Comparison of ENCODE assay signal across 8 cellular contexts in the genomic region with DNA sequence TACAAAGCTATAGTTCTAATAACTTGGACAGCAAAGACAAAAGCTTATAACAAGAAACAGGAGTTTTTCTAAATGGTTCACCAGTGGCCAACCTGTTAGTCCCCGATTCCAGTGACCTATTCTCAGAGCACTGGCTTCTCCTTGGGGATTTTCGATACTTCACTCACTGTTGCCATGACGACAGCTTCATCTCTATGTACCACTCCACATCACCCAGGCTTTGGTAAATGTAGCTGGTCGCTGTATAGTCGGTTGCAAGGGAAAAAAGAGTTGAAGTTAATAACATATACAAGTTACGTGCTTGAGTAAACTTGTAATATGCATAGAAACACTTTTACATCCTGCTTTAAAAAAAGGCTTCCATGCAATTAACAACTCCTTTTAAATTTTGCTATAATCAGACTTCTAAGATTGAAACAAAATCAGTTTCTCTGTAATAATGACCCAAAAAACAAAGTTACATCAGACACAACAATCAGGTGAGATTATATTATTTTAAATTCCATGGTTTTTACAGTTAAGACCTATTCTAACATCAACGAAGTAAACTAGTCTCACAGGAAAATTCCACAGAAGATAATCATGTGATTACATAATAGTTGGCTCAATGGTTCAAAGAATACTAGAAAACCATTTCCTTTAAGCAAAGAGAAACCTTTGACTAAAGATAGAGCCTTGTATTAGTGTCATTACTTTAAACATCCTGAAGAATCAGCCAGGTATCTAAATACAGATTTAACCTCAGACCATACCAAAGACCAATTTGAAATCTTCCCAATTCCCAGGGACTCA. TPM values are rescaled to one million over a fixed set of nuclear protein-coding genes. Genes with fewer than 3 reads are reported as not detected.
DNase-seq lines count a peak whose midpoint lies in the region; ATAC-seq and TF ChIP-seq lines count a peak whose summit lies in the region.

No MANE protein-coding gene starts in this region.

- peaks cover 84% of the 10 kb centered on the region for H3K79me2 ChIP-seq in SU-DHL-6 (ENCODE audit: insufficient read depth, low read length)

- peaks cover 63% of the 10 kb centered on the region for H3K4me1 Mint-ChIP-seq in activated CD8-positive, alpha-beta memory T cell treated with anti-CD3 and anti-CD28 coated beads, Interleukin-2, amount 10 ng/mL, durations not matched to agents 7 days and 5 days
- H3K4me1 Mint-ChIP-seq in stimulated activated naive CD8-positive, alpha-beta T cell treated with anti-CD3 and anti-CD28 coated beads, Interleukin-15, amount 100 ng/mL, for 72 hours, result peaks cover 67% of the 10 kb centered on the region

- H3K4me3 Mint-ChIP-seq in activated CD8-positive, alpha-beta memory T cell treated with anti-CD3 and anti-CD28 coated beads, Interleukin-2, amount 10 ng/mL, durations not matched to agents 7 days and 5 days, result peak overlapping the region; percentile 94
- peak overlapping the region; percentile 87 to 96 for H3K4me3 Mint-ChIP-seq in stimulated activated naive CD8-positive, alpha-beta T cell treated with anti-CD3 and anti-CD28 coated beads, Interleukin-15, amount 100 ng/mL, for 72 hours

- DNase-seq in activated CD8-positive, alpha-beta memory T cell treated with anti-CD3 and anti-CD28 coated beads, Interleukin-2, amount 10 ng/mL, durations not matched to agents 7 days and 5 days, result peak; percentile 40
- no peak for DNase-seq in activated CD8-positive, alpha-beta memory T cell treated with anti-CD3 and anti-CD28 coated beads, Interleukin-2, amount 50 U/mL, for 48 hours
- peak; percentile 51 for DNase-seq in fibroblast of the aortic adventitia (ENCODE audit: low read depth)
- no peak for DNase-seq in stimulated activated naive CD8-positive, alpha-beta T cell treated with anti-CD3 and anti-CD28 coated beads, Interleukin-15, amount 100 ng/mL, for 72 hours
- no peak for DNase-seq in OCI-M2 (lab: John Stamatoyannopoulos, UW; ENCODE audit: unreplicated experiment)

- H2AFZ ChIP-seq in SU-DHL-6 (ENCODE audit: low read depth, low read length, severe bottlenecking), result no peak overlapping the region

- H3K27me3 Mint-ChIP-seq in activated CD8-positive, alpha-beta memory T cell treated with anti-CD3 and anti-CD28 coated beads, Interleukin-2, amount 10 ng/mL, durations not matched to agents 7 days and 5 days, result no peaks in the 10 kb centered on the region
- H3K27me3 Mint-ChIP-seq in stimulated activated naive CD8-positive, alpha-beta T cell treated with anti-CD3 and anti-CD28 coated beads, Interleukin-15, amount 100 ng/mL, for 72 hours, result no peaks in the 10 kb centered on the region

- 0 out of 2 replicates have a peak overlapping the region, but pooled peaks have one; percentile 94 for H3K9ac ChIP-seq in SU-DHL-6 (ENCODE audit: low read length)

- ATAC-seq in activated CD8-positive, alpha-beta memory T cell treated with anti-CD3 and anti-CD28 coated beads, Interleukin-2, amount 10 ng/mL, durations not matched to agents 7 days and 5 days, result no peak
- no peak for ATAC-seq in stimulated activated naive CD8-positive, alpha-beta T cell treated with anti-CD3 and anti-CD28 coated beads, Interleukin-15, amount 100 ng/mL, for 72 hours
- ATAC-seq in HG02571 (IDR thresholded peaks at IDR 0.05; ENCODE audit: unreplicated experiment), result no peak
- no peak for ATAC-seq in GM21447 (IDR thresholded peaks at IDR 0.05; ENCODE audit: unreplicated experiment)

- CTCF ChIA-PET in activated CD8-positive, alpha-beta memory T cell treated with anti-CD3 and anti-CD28 coated beads, Interleukin-2, amount 10 ng/mL, durations not matched to agents 7 days and 5 days (lab: Charles Lee), result interaction anchor here (0.9 to 3.1 kb wide), 5 partner anchors 9 to 82 kb away, joined by 3 to 23 read pairs (median 4); no protein-coding TSS in a partner anchor

- no peaks in the 10 kb centered on the region for H3K27me3 ChIP-seq in SU-DHL-6 (ENCODE audit: low read length)

- TF ChIP-seq CTCF in SU-DHL-6 (IDR thresholded peaks at IDR 0.05; ENCODE audit: insufficient read depth, low read length, poor library complexity, severe bottlenecking) (no peak), fibroblast of the aortic adventitia (IDR thresholded peaks at IDR 0.05; ENCODE audit: insufficient read depth, low read length) (no peak)

- H4K20me1 ChIP-seq in SU-DHL-6 (ENCODE audit: low read depth, low read length), result peaks cover 69% of the 10 kb centered on the region

- peaks cover 72% of the 10 kb centered on the region for H3K36me3 ChIP-seq in SU-DHL-6 (ENCODE audit: low read length)

- H3K9me3 ChIP-seq in SU-DHL-6 (ENCODE audit: insufficient read depth, low read length), result no peaks in the 10 kb centered on the region

- peaks cover 47% of the 10 kb centered on the region for H3F3A ChIP-seq in SU-DHL-6 (ENCODE audit: insufficient read depth)

- H3K9me3 Mint-ChIP-seq in activated CD8-positive, alpha-beta memory T cell treated with anti-CD3 and anti-CD28 coated beads, Interleukin-2, amount 10 ng/mL, durations not matched to agents 7 days and 5 days (ENCODE audit: low read depth), result no peaks in the 10 kb centered on the region
- no peaks in the 10 kb centered on the region for H3K9me3 Mint-ChIP-seq in stimulated activated naive CD8-positive, alpha-beta T cell treated with anti-CD3 and anti-CD28 coated beads, Interleukin-15, amount 100 ng/mL, for 72 hours

- H3K27ac Mint-ChIP-seq in activated CD8-positive, alpha-beta memory T cell treated with anti-CD3 and anti-CD28 coated beads, Interleukin-2, amount 10 ng/mL, durations not matched to agents 7 days and 5 days, result peak overlapping the region; percentile 25
- H3K27ac Mint-ChIP-seq in stimulated activated naive CD8-positive, alpha-beta T cell treated with anti-CD3 and anti-CD28 coated beads, Interleukin-15, amount 100 ng/mL, for 72 hours, result peak overlapping the region; percentile 99

- H3K4me3 ChIP-seq in SU-DHL-6 (ENCODE audit: insufficient read depth, low read length, poor library complexity, severe bottlenecking) (peak overlapping the region; percentile 76), fibroblast of the aortic adventitia (ENCODE audit: low read depth, low read length) (peak overlapping the region; percentile 88)

- H3K27ac ChIP-seq in SU-DHL-6 (ENCODE audit: low read depth, low read length), result no peak overlapping the region

- H3K9me2 ChIP-seq in SU-DHL-6 (replicated peaks; ENCODE audit: insufficient read depth, low read length), result no peaks in the 10 kb centered on the region

- H3K4me2 ChIP-seq in SU-DHL-6 (ENCODE audit: low read depth, low read length, poor library complexity, severe bottlenecking), result peak overlapping the region; percentile 85

- peaks cover 66% of the 10 kb centered on the region for H3K36me3 Mint-ChIP-seq in activated CD8-positive, alpha-beta memory T cell treated with anti-CD3 and anti-CD28 coated beads, Interleukin-2, amount 10 ng/mL, durations not matched to agents 7 days and 5 days

RNA-seq across cellular contexts. Expression of a gene that starts 2.9 kb away (rescaled TPM):
- total RNA-seq in activated CD8-positive, alpha-beta memory T cell treated with anti-CD3 and anti-CD28 coated beads, Interleukin-2, amount 10 ng/mL, durations not matched to agents 7 days and 5 days, result 100 to 1,000 TPM; 166 to 254 TPM
- 86.7 and 138 TPM in 2 replicates for total RNA-seq in fibroblast of the aortic adventitia (ENCODE audit: low replicate concordance)

Comparison
In these comparisons a context has a peak if more than half of its experiments do, and no peak if none do; other contexts are left out.
1. DNase-seq: peak in activated CD8-positive, alpha-beta memory T cell treated with anti-CD3 and anti-CD28 coated beads, Interleukin-2, amount 10 ng/mL, durations not matched to agents 7 days and 5 days (single experiment) and fibroblast of the aortic adventitia (single experiment); none in activated CD8-positive, alpha-beta memory T cell treated with anti-CD3 and anti-CD28 coated beads, Interleukin-2, amount 50 U/mL, for 48 hours (single experiment), stimulated activated naive CD8-positive, alpha-beta T cell treated with anti-CD3 and anti-CD28 coated beads, Interleukin-15, amount 100 ng/mL, for 72 hours (0 of 2) and OCI-M2 (single experiment).